ENCODE assay signal across 9 cellular contexts in the genomic region with DNA sequence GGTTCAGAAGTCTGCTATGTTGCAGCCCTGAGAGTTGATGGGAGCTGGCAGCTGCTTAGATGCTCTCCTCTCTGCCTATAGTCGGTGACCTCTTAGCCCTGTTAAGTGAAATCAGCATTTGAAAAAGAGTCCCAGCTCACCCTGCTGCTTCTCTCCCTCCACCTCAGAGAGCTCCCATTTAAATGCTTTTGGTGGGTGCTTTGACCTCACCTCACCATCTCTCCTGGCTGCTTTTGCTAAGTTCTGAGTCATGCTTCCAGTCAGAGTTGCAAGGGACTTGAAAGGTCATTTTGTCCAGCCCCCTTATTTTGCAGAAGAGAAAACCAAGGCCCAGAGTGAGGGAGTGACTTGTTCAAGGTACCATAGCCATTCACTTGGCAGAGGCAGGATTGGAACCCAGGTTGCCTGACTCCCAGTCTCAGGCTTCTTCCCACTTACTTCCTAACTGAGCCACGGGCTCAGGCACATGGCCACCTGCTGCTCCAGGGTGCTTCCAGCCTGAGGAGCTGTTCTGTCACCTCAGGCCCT. TPM values are rescaled to one million over a fixed set of nuclear protein-coding genes. Genes with fewer than 3 reads are reported as not detected.
DNase-seq lines count a peak whose midpoint lies in the region; ATAC-seq and TF ChIP-seq lines count a peak whose summit lies in the region.
"Had no signal": no experiment of that assay in that cellular context is flagged by ENCODE, and none has a peak within 500 bp of the region (broad histone marks: within the 10 kb centered on the region; RNA-seq: fewer than 3 reads in every experiment).

No MANE protein-coding gene starts in this region.

- H3K27ac ChIP-seq in cardiac muscle cell (peak overlapping the region; percentile 98), iPS-18a (ENCODE audit: low read length) (peak overlapping the region; percentile 22), tibial artery (peak overlapping the region; percentile 93 to 96)

- H3K36me3 Mint-ChIP-seq in activated naive CD8-positive, alpha-beta T cell treated with anti-CD3 and anti-CD28 coated beads, Interleukin-2, amount 10 ng/mL, durations not matched to agents 7 days and 5 days = peaks cover 2% of the 10 kb centered on the region

- peak overlapping the region; percentile 31 for H3K27ac Mint-ChIP-seq in activated naive CD8-positive, alpha-beta T cell treated with anti-CD3 and anti-CD28 coated beads, Interleukin-2, amount 10 ng/mL, durations not matched to agents 7 days and 5 days

- DNase-seq in cardiac muscle cell (ENCODE audit: low read depth in 1 of 2, low spot score in 1 of 2) (no peak), Right ventricle myocardium inferior (ENCODE audit: missing footprints) (no peak), tibial artery (no peak), HEK293T (ENCODE audit: extremely low spot score) (no peak), superior temporal gyrus (ENCODE audit: extremely low spot score) (no peak), NCI-H524 treated with DMSO at 0.1 percent for 48 hours (lab: John Stamatoyannopoulos, UW) (no peak)
- no peak for DNase-seq in activated naive CD8-positive, alpha-beta T cell treated with anti-CD3 and anti-CD28 coated beads, Interleukin-2, amount 10 ng/mL, durations not matched to agents 7 days and 5 days
- DNase-seq: DMS153 had no signal

- POLR2A ChIA-PET in activated naive CD8-positive, alpha-beta T cell treated with anti-CD3 and anti-CD28 coated beads, Interleukin-2, amount 10 ng/mL, durations not matched to agents 7 days and 5 days (lab: Charles Lee) = no interaction called here
- POLR2A ChIA-PET in HEK293T (lab: Yijun Ruan, JAX) = no interaction called here

- H3K4me3 Mint-ChIP-seq in activated naive CD8-positive, alpha-beta T cell treated with anti-CD3 and anti-CD28 coated beads, Interleukin-2, amount 10 ng/mL, durations not matched to agents 7 days and 5 days = no peak overlapping the region

- no peak for ATAC-seq in Right ventricle myocardium inferior
- no peak for ATAC-seq in activated naive CD8-positive, alpha-beta T cell treated with anti-CD3 and anti-CD28 coated beads, Interleukin-2, amount 10 ng/mL, durations not matched to agents 7 days and 5 days (ENCODE audit: low read depth)

- peaks cover 11% of the 10 kb centered on the region for H3K27me3 Mint-ChIP-seq in activated naive CD8-positive, alpha-beta T cell treated with anti-CD3 and anti-CD28 coated beads, Interleukin-2, amount 10 ng/mL, durations not matched to agents 7 days and 5 days

- H3K36me3 ChIP-seq in cardiac muscle cell (no peaks in the 10 kb centered on the region), iPS-18a (ENCODE audit: control insufficient read depth, low read depth, low read length) (no peaks in the 10 kb centered on the region), tibial artery (no peaks in the 10 kb centered on the region)

- H3K9me3 Mint-ChIP-seq in activated naive CD8-positive, alpha-beta T cell treated with anti-CD3 and anti-CD28 coated beads, Interleukin-2, amount 10 ng/mL, durations not matched to agents 7 days and 5 days = no peaks in the 10 kb centered on the region

- H3K9ac ChIP-seq in iPS-18a (ENCODE audit: low read length) = peak overlapping the region; percentile 52

- H3K27me3 ChIP-seq in cardiac muscle cell (no peaks in the 10 kb centered on the region), iPS-18a (ENCODE audit: control insufficient read depth, insufficient read depth, low read length) (peaks cover 35% of the 10 kb centered on the region), tibial artery (no peaks in the 10 kb centered on the region)

- TF ChIP-seq CTCF in cardiac muscle cell (IDR thresholded peaks at IDR 0.05; ENCODE audit: low read depth, low read length) (no peak), tibial artery (IDR thresholded peaks at IDR 0.05) (no peak)

- H3K4me1 ChIP-seq in cardiac muscle cell (ENCODE audit: low read depth) (peaks cover 62% of the 10 kb centered on the region), iPS-18a (ENCODE audit: control insufficient read depth, low read depth, low read length) (peaks cover 40% of the 10 kb centered on the region), tibial artery (peaks cover 0 to 75% (median 65%) of the 10 kb centered on the region in 4 donors)

- intact Hi-C loops in Right ventricle myocardium inferior (cut with DNase I) (loop anchor here (2.0 kb wide), 1 partner anchor 29 kb away; no protein-coding TSS in a partner anchor), tibial artery (cut with DNase I; ENCODE audit: low total_unique reads) (no loop called here)

- H3K4me1 Mint-ChIP-seq in activated naive CD8-positive, alpha-beta T cell treated with anti-CD3 and anti-CD28 coated beads, Interleukin-2, amount 10 ng/mL, durations not matched to agents 7 days and 5 days = peaks cover 35% of the 10 kb centered on the region

- peak overlapping the region; percentile 91 for H3K4me3 ChIP-seq in cardiac muscle cell
- peak overlapping the region; percentile 51 for H3K4me3 ChIP-seq in iPS-18a (ENCODE audit: low read length)
- peak overlapping the region in 1 of 2 donors; percentile 19 for H3K4me3 ChIP-seq in tibial artery

- CTCF ChIA-PET in HEK293T (lab: Yijun Ruan, JAX) = no interaction called here

- H3K9me3 ChIP-seq in cardiac muscle cell (ENCODE audit: low read depth) (no peaks in the 10 kb centered on the region), iPS-18a (ENCODE audit: control insufficient read depth, low read depth, low read length) (no peaks in the 10 kb centered on the region), tibial artery (no peaks in the 10 kb centered on the region)

TF ChIP-seq in HEK293T, 16 proteins besides CTCF, POLR2A, EP300 and RAD21:
- TF ChIP-seq HDGF (IDR thresholded peaks at IDR 0.05; ENCODE audit: borderline replicate concordance) (no peak), LEF1 (IDR thresholded peaks at IDR 0.05; ENCODE audit: borderline replicate concordance) (no peak), ELF4 (IDR thresholded peaks at IDR 0.05) (no peak), FOXM1 (IDR thresholded peaks at IDR 0.05; ENCODE audit: borderline replicate concordance) (no peak), TARDBP (IDR thresholded peaks at IDR 0.05) (no peak), PKNOX1 (IDR thresholded peaks at IDR 0.05) (no peak)

RNA-seq across cellular contexts. Expression of gene MAPKAPK2, which starts 3.3 kb away (rescaled TPM):
- total RNA-seq in cardiac muscle cell = 99.4 and 117 TPM in 2 replicates
- 31.4 and 37.1 TPM in 2 replicates for polyA plus RNA-seq in cardiac muscle cell
- 214 TPM for total RNA-seq in Right ventricle myocardium inferior
- total RNA-seq in activated naive CD8-positive, alpha-beta T cell treated with anti-CD3 and anti-CD28 coated beads, Interleukin-2, amount 10 ng/mL, durations not matched to agents 7 days and 5 days = 10 to 100 TPM; 72.6 to 74.9 TPM

RNA-seq across cellular contexts. Expression of gene DYRK3, which starts 52.6 kb away (rescaled TPM):
- total RNA-seq in cardiac muscle cell (14.1 and 21.2 TPM in 2 replicates), Right ventricle myocardium inferior (21.9 TPM)
- polyA plus RNA-seq in cardiac muscle cell = 8.4 and 16.6 TPM in 2 replicates
- 1 to 10 TPM; 2.7 TPM for total RNA-seq in activated naive CD8-positive, alpha-beta T cell treated with anti-CD3 and anti-CD28 coated beads, Interleukin-2, amount 10 ng/mL, durations not matched to agents 7 days and 5 days

Comparison
In these comparisons a context has a peak if more than half of its experiments do, and no peak if none do; other contexts are left out.
1. H3K27ac ChIP-seq: peak in every context shown above with its lines; median percentile 98 in cardiac muscle cell; 94 in tibial artery; 22 in iPS-18a.